19 cellular contexts compared by ENCODE assay signal in genomic region chr3:14864131-14864530, GRCh38.
"Had no signal": no experiment of that assay in that cellular context is flagged by ENCODE, and none has a peak within 500 bp of the region (broad histone marks: within the 10 kb centered on the region; RNA-seq: fewer than 3 reads in every experiment).

No MANE protein-coding gene starts in this region.

- H3K9me3 ChIP-seq: esophagus muscularis mucosa, gastrocnemius medialis, heart right ventricle, psoas muscle, thoracic aorta, uterus had no signal

- H3K79me2 ChIP-seq: parathyroid adenoma had no signal

- H3K27me3 ChIP-seq: esophagus muscularis mucosa, gastrocnemius medialis, uterus had no signal

- H3K36me3 ChIP-seq: gastrocnemius medialis, thoracic aorta, uterus had no signal

- H2AFZ ChIP-seq: parathyroid adenoma had no signal

- H3K27ac ChIP-seq: epithelial cell of prostate, psoas muscle, thoracic aorta, uterus had no signal

- FAIRE-seq: endometrium had no signal

- H3K4me3 ChIP-seq: esophagus muscularis mucosa, gastrocnemius medialis, heart right ventricle, psoas muscle, thoracic aorta, uterus had no signal

- DNase-seq: effector memory CD4-positive, alpha-beta T cell; gastrocnemius medialis; heart right ventricle; hypothalamus; islet precursor cell; psoas muscle; retina; stimulated activated CD4-positive, alpha-beta T cell treated with anti-CD3 and anti-CD28 coated beads, Interleukin-2, amount 100 ng/mL, for 24 hours; stimulated activated CD4-positive, alpha-beta T cell treated with anti-CD3 and anti-CD28 coated beads, Interleukin-4, amount 100 ng/mL, for 4 hours; stimulated activated naive B cell treated with anti-CD40 and anti-IgM and Interleukin-4, amounts not matched to agents 10 μg/mL and 1 μg/mL and 100 μg/mL, for 72 hours; stimulated activated naive CD8-positive, alpha-beta T cell treated with anti-CD3 and anti-CD28 coated beads, Interleukin-15, amount 100 ng/mL, for 72 hours; substantia nigra; uterus had no signal

- H3K9ac ChIP-seq: parathyroid adenoma had no signal

- H3K4me1 ChIP-seq: parathyroid adenoma, uterus had no signal

- ATAC-seq: gastrocnemius medialis; heart right ventricle; left lobe of liver; stimulated activated naive B cell treated with anti-CD40 and anti-IgM and Interleukin-4, amounts not matched to agents 10 μg/mL and 1 μg/mL and 100 μg/mL, for 72 hours; stimulated activated naive CD8-positive, alpha-beta T cell treated with anti-CD3 and anti-CD28 coated beads, Interleukin-15, amount 100 ng/mL, for 72 hours had no signal
